In genomic region chr9:130149654-130150286, GRCh38 we compare ENCODE assay signal across 28 cellular contexts.
"Had no signal": no experiment of that assay in that cellular context is flagged by ENCODE, and none has a peak within 500 bp of the region (broad histone marks: within the 10 kb centered on the region; RNA-seq: fewer than 3 reads in every experiment).

No MANE protein-coding gene starts in this region.

- H3K4me1 ChIP-seq: left lung, parathyroid adenoma, psoas muscle had no signal

- DNase-seq: activated CD4-positive, alpha-beta T cell treated with anti-CD3 and anti-CD28 coated beads, Interleukin-2, amount 50 U/mL, for 1 hour; activated CD8-positive, alpha-beta T cell treated with anti-CD3 and anti-CD28 coated beads for 36 hours; activated gamma-delta T cell treated with Interleukin-2 at 50 U/mL for 16 hours; activated naive CD8-positive, alpha-beta T cell treated with anti-CD3 and anti-CD28 coated beads, Interleukin-2, amount 50 U/mL, for 24 hours; activated T-cell treated with anti-CD3 and anti-CD28 coated beads, Interleukin-2, amount 50 U/mL, for 4 hours; amygdala; caudate nucleus; cortex of kidney; effector memory CD8-positive, alpha-beta T cell; foreskin keratinocyte; hypothalamus; kidney glomerular epithelial cell; left lung; mucosa of descending colon; nephron progenitor cell; psoas muscle; stimulated activated CD4-positive, alpha-beta T cell treated with anti-CD3 and anti-CD28 coated beads, Interleukin-15, amount 100 ng/mL, for 24 hours; stimulated activated CD4-positive, alpha-beta T cell treated with anti-CD3 and anti-CD28 coated beads, Interleukin-2, amount 100 ng/mL, for 24 hours; stimulated activated naive CD4-positive, alpha-beta T cell; T1000; tibial artery had no signal

- FAIRE-seq: endothelial cell of umbilical vein had no signal

- H3K9ac ChIP-seq: parathyroid adenoma had no signal

- H3K9me3 ChIP-seq: esophagus muscularis mucosa, heart left ventricle, left lung, mucosa of descending colon, psoas muscle, suprapubic skin, tibial artery had no signal

- H3K27me3 ChIP-seq: esophagus muscularis mucosa, foreskin keratinocyte, suprapubic skin, tibial artery had no signal

- H2AFZ ChIP-seq: parathyroid adenoma had no signal

- H3K79me2 ChIP-seq: parathyroid adenoma had no signal

- H3K4me3 ChIP-seq: esophagus muscularis mucosa, heart left ventricle, left lung, lung, mucosa of descending colon, psoas muscle, suprapubic skin, tibial artery had no signal

- H3K36me3 ChIP-seq: esophagus muscularis mucosa, heart left ventricle, left lung, suprapubic skin, tibial artery had no signal

- H3K27ac ChIP-seq: esophagus muscularis mucosa, foreskin keratinocyte, heart left ventricle, left lung, parathyroid adenoma, psoas muscle, suprapubic skin, tibial artery had no signal

- ATAC-seq: activated CD8-positive, alpha-beta T cell treated with anti-CD3 and anti-CD28 coated beads for 36 hours; activated naive CD8-positive, alpha-beta T cell treated with anti-CD3 and anti-CD28 coated beads, Interleukin-2, amount 50 U/mL, for 24 hours; activated T-cell treated with anti-CD3 and anti-CD28 coated beads, Interleukin-2, amount 50 U/mL, for 4 hours; activated T-helper 17 cell treated with anti-CD3 and anti-CD28 coated beads, Interleukin-2, amount 50 U/mL, for 72 hours; effector memory CD8-positive, alpha-beta T cell; heart left ventricle; left lung; mucosa of descending colon; psoas muscle had no signal
